Comparison of ENCODE assay signal across 8 cellular contexts in the genomic region with DNA sequence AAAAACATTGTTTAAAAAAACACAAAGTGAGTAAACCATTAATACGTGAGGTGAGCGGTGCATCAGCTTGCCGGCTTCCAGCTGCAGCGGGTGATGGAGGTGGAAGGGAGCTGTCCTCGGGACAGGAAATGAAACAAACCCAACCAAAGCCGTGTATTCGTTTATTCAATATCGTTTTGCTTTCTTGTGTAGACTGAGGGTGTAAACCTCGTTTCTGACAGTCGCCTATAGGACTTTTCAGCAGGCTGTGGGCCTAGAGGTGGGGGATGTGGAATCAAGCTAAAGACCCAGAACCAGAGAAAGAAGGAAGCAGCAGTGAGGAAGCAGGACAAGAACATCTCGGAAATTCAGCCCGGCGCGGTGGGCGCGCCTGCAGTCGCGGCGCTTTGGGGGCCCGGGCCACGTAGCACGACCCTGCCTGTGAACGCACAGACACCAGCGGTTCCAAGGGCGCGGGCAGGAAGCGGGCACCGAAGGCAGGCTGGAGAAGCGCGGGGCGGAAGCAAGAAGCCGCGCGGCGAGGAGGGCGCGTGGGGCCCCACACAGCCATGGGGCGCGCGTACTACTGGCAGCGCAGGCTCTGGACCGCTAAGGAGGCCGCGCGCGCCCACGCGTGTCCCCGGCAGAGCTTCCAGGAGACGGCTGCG. TPM values are rescaled to one million over a fixed set of nuclear protein-coding genes. Genes with fewer than 3 reads are reported as not detected.
DNase-seq lines count a peak whose midpoint lies in the region; ATAC-seq and TF ChIP-seq lines count a peak whose summit lies in the region.

No MANE protein-coding gene starts in this region.

- no peak for TF ChIP-seq CTCF in GM23338 (conservative IDR thresholded peaks at IDR 0.05; ENCODE audit: low read depth in 2 of 2)

- DNase-seq in Caki2 (ENCODE audit: low read depth) (peak; percentile 10), GM23338 (ENCODE audit: low spot score) (peak; percentile 50), NOMO-1 treated with dmso at 0.1 percent for 144 hours (lab: John Stamatoyannopoulos, UW; ENCODE audit: unreplicated experiment) (peak; percentile 53), cerebellar cortex (ENCODE audit: low spot score) (peak; percentile 29), iPS-NIHi11 (ENCODE audit: low spot score) (no peak), T-helper 9 cell (no peak)

- H3K9me3 ChIP-seq in mesodermal cell (ENCODE audit: control insufficient read depth, low read length) (peaks cover 15% of the 10 kb centered on the region), thymus (ENCODE audit: control insufficient read depth) (no peaks in the 10 kb centered on the region)

- peak overlapping the region; percentile 80 for H3K4me3 ChIP-seq in GM23338
- peak overlapping the region; percentile 81 for H3K4me3 ChIP-seq in mesodermal cell (ENCODE audit: extremely low read depth, insufficient read depth, low read length, poor library complexity, severe bottlenecking)
- peak overlapping the region; percentile 58 for H3K4me3 ChIP-seq in thymus (ENCODE audit: low read length)

- no peaks in the 10 kb centered on the region for H3K36me3 ChIP-seq in GM23338 (ENCODE audit: insufficient read depth)
- no peaks in the 10 kb centered on the region for H3K36me3 ChIP-seq in mesodermal cell (ENCODE audit: control insufficient read depth, insufficient read depth, low read length)
- H3K36me3 ChIP-seq in thymus (ENCODE audit: control insufficient read depth, insufficient read depth) = peaks cover 9% of the 10 kb centered on the region

- H3K9me2 ChIP-seq in GM23338 (ENCODE audit: insufficient read depth) = no peaks in the 10 kb centered on the region

- H4K20me1 ChIP-seq in GM23338 (replicated peaks; ENCODE audit: insufficient read depth) = no peaks in the 10 kb centered on the region

- H3K79me2 ChIP-seq in GM23338 (replicated peaks; ENCODE audit: insufficient read depth) = peaks cover 37% of the 10 kb centered on the region

- H3K27me3 ChIP-seq in GM23338 (ENCODE audit: insufficient read depth) = no peaks in the 10 kb centered on the region
- no peaks in the 10 kb centered on the region for H3K27me3 ChIP-seq in thymus (ENCODE audit: control insufficient read depth, insufficient read depth)

- no peak overlapping the region for H3K27ac ChIP-seq in GM23338 (ENCODE audit: low read depth)
- H3K27ac ChIP-seq in mesodermal cell (ENCODE audit: low read depth, low read length, severe bottlenecking) = peak overlapping the region; percentile 86
- peak overlapping the region; percentile 94 for H3K27ac ChIP-seq in thymus (ENCODE audit: low read depth)

- 93 to 95% methylated on average over 30 to 51 of the region's 51 CpGs for WGBS in mesodermal cell (ENCODE audit: insufficient coverage in 2 of 2), 2 experiments
- 11% methylated on average over 51 of the region's 51 CpGs for WGBS in thymus

- H3K27me3 Mint-ChIP-seq in GM23338 (ENCODE audit: insufficient read depth, low read depth, poor library complexity) = peaks cover 14% of the 10 kb centered on the region

- peaks cover 4% of the 10 kb centered on the region for H3K4me1 ChIP-seq in GM23338 (ENCODE audit: insufficient read depth)
- H3K4me1 ChIP-seq in mesodermal cell (ENCODE audit: control insufficient read depth, insufficient read depth, low read length, poor library complexity, severe bottlenecking) = no peaks in the 10 kb centered on the region
- H3K4me1 ChIP-seq in thymus (ENCODE audit: control insufficient read depth, insufficient read depth, low read length) = peaks cover 4% of the 10 kb centered on the region

- peak; percentile 54 for ATAC-seq in GM23338

- peak overlapping the region; percentile 81 for H3K4me2 ChIP-seq in GM23338

- H3K36me3 Mint-ChIP-seq in GM23338 (ENCODE audit: low read depth) = peaks cover 43% of the 10 kb centered on the region

- H3F3A ChIP-seq in GM23338 (replicated peaks; ENCODE audit: low read depth) = no peaks in the 10 kb centered on the region

- H3K4me3 Mint-ChIP-seq in GM23338 = peak overlapping the region; percentile 79

- peaks cover 51% of the 10 kb centered on the region for H3K9me3 Mint-ChIP-seq in GM23338

- in situ Hi-C loops in Caki2 (cut with HindIII; ENCODE audit: low pct_unique_long_range_greater_than_20kb, low sequenced_read_pairs) = no loop called here

- H3K27ac Mint-ChIP-seq in GM23338 = peak overlapping the region; percentile 80

- peak overlapping the region; percentile 90; the same call in 1 of the 2 replicates for H2AFZ ChIP-seq in GM23338

- H3K4me1 Mint-ChIP-seq in GM23338 = peaks cover 4% of the 10 kb centered on the region

TF ChIP-seq in GM23338, 12 proteins besides CTCF, POLR2A, EP300 and RAD21 (continues in another document):
- TF ChIP-seq POLR2AphosphoS5 (IDR thresholded peaks at IDR 0.05; ENCODE audit: low read depth) (no peak), CREB1 (CRISPR knock-in tag; IDR thresholded peaks at IDR 0.05; ENCODE audit: low read depth) (no peak), NANOG (IDR thresholded peaks at IDR 0.05; ENCODE audit: borderline replicate concordance) (no peak)
- TF ChIP-seq, protein P1, sequence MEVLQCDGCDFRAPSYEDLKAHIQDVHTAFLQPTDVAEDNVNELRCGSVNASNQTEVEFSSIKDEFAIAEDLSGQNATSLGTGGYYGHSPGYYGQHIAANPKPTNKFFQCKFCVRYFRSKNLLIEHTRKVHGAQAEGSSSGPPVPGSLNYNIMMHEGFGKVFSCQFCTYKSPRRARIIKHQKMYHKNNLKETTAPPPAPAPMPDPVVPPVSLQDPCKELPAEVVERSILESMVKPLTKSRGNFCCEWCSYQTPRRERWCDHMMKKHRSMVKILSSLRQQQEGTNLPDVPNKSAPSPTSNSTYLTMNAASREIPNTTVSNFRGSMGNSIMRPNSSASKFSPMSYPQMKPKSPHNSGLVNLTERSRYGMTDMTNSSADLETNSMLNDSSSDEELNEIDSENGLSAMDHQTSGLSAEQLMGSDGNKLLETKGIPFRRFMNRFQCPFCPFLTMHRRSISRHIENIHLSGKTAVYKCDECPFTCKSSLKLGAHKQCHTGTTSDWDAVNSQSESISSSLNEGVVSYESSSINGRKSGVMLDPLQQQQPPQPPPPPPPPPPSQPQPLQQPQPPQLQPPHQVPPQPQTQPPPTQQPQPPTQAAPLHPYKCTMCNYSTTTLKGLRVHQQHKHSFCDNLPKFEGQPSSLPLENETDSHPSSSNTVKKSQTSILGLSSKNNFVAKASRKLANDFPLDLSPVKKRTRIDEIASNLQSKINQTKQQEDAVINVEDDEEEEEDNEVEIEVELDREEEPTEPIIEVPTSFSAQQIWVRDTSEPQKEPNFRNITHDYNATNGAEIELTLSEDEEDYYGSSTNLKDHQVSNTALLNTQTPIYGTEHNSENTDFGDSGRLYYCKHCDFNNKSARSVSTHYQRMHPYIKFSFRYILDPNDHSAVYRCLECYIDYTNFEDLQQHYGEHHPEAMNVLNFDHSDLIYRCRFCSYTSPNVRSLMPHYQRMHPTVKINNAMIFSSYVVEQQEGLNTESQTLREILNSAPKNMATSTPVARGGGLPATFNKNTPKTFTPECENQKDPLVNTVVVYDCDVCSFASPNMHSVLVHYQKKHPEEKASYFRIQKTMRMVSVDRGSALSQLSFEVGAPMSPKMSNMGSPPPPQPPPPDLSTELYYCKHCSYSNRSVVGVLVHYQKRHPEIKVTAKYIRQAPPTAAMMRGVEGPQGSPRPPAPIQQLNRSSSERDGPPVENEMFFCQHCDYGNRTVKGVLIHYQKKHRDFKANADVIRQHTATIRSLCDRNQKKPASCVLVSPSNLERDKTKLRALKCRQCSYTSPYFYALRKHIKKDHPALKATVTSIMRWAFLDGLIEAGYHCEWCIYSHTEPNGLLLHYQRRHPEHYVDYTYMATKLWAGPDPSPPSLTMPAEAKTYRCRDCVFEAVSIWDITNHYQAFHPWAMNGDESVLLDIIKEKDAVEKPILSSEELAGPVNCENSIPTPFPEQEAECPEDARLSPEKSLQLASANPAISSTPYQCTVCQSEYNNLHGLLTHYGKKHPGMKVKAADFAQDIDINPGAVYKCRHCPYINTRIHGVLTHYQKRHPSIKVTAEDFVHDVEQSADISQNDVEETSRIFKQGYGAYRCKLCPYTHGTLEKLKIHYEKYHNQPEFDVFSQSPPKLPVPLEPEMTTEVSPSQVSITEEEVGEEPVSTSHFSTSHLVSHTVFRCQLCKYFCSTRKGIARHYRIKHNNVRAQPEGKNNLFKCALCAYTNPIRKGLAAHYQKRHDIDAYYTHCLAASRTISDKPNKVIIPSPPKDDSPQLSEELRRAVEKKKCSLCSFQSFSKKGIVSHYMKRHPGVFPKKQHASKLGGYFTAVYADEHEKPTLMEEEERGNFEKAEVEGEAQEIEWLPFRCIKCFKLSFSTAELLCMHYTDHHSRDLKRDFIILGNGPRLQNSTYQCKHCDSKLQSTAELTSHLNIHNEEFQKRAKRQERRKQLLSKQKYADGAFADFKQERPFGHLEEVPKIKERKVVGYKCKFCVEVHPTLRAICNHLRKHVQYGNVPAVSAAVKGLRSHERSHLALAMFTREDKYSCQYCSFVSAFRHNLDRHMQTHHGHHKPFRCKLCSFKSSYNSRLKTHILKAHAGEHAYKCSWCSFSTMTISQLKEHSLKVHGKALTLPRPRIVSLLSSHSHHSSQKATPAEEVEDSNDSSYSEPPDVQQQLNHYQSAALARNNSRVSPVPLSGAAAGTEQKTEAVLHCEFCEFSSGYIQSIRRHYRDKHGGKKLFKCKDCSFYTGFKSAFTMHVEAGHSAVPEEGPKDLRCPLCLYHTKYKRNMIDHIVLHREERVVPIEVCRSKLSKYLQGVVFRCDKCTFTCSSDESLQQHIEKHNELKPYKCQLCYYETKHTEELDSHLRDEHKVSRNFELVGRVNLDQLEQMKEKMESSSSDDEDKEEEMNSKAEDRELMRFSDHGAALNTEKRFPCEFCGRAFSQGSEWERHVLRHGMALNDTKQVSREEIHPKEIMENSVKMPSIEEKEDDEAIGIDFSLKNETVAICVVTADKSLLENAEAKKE (CRISPR knock-in tag; IDR thresholded peaks at IDR 0.05) = no peak

RNA-seq across cellular contexts. Expression of gene ATP9B, which starts 0.8 kb away (rescaled TPM):
- 60.4 and 64.0 TPM in 2 replicates for total RNA-seq in Caki2 (2014; rRNA removed; shearing (Covaris generic); ENCODE audit: low replicate concordance)
- 25.6 and 29.7 TPM in 2 replicates for total RNA-seq in GM23338 (2014; rRNA removed; shearing (Covaris generic))
- polyA plus RNA-seq in GM23338 (2016; fragmentation: Nextera tagmentation; extraction: Ambion mirVana) = 12.1 and 14.2 TPM in 2 replicates
- 11.5 TPM for polyA plus RNA-seq in mesodermal cell (2013, experiment 1 of 2)
- polyA plus RNA-seq in mesodermal cell (2013, experiment 2 of 2) = 11.9 TPM
- 14.9 TPM for polyA plus RNA-seq in thymus

Comparison
In these comparisons a context has a peak if more than half of its experiments do, and no peak if none do; other contexts are left out.
1. DNase-seq: peak in Caki2 (single experiment), GM23338 (single experiment), NOMO-1 treated with dmso at 0.1 percent for 144 hours (single experiment) and cerebellar cortex (single experiment); none in iPS-NIHi11 (single experiment) and T-helper 9 cell (single experiment).
2. Peak in every context shown above with its lines, with median percentiles within 50 percentile points of each other: H3K4me3 ChIP-seq.